ENCODE assay signal across 8 cellular contexts in the genomic region with DNA sequence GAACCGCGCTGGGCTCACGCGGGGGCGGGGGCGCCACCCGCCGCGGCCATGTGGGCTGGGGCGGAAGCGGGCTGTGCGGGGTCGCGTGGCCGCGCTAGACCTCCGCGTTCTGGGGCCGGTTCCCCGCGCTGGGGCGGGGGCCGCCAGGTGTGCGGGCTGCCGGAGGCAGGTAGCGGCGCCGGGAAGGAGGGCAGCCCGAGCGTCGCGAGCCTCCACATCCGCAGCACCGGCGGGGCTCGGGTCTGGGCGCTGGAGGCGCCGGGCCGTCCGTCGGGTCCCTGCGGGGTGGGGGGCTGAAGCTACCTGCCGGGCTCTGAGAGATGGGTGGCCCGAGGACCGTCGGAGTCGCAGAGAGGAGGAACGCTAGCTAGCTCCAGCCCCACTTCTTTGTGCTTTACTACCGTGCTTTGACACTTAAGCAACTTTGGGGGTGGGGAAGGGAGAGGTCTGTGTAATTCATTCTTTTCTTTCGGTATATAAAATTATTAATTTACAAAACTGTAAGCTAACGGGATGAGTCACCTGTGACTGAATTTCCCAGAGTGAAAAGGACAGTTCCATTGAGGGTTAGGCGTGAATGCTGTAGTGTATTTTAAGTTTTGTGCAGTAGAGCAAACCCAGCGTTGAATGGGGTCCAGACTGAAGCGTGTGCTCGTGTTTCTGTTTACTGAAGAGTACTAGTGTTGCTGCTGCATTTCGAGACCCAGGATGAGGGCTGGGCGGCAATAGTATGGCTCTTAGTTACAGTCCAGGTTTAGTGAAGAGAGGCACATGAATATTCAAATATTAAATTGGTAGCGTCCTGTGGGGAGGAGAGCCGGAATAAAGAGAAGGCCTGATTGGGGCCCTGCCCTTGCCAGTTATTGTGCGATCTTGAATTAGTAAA. TPM values are rescaled to one million over a fixed set of nuclear protein-coding genes. Genes with fewer than 3 reads are reported as not detected.
DNase-seq lines count a peak whose midpoint lies in the region; ATAC-seq and TF ChIP-seq lines count a peak whose summit lies in the region.

No MANE protein-coding gene starts in this region.

- peak; percentile 22 for DNase-seq in AG10803 (ENCODE audit: low read depth)
- DNase-seq in Peyer's patch, result peak in 1 of 3 donors; percentile 50
- peak; percentile 33 to 43 for DNase-seq in cardiac fibroblast (ENCODE audit: low read depth in 2 of 2)
- DNase-seq in kidney glomerular epithelial cell (lab: John Stamatoyannopoulos, UW), result peak; percentile 21
- peak; percentile 10 to 12 for DNase-seq in stimulated activated CD8-positive, alpha-beta memory T cell treated with anti-CD3 and anti-CD28 coated beads, Interleukin-15, amount 100 ng/mL, for 48 hours (ENCODE audit: low read depth in 2 of 2)
- DNase-seq in T1000 (lab: John Stamatoyannopoulos, UW), result no peak

- H3K27me3 ChIP-seq in Peyer's patch, result no peaks in the 10 kb centered on the region

- H3K27ac ChIP-seq in Peyer's patch, result peak overlapping the region; percentile 79 to 95 (median 90)

- H3K4me3 ChIP-seq in AG10803 (ENCODE audit: low read length) (peak overlapping the region; percentile 96), Peyer's patch (peak overlapping the region; percentile 74 to 99 (median 91)), cardiac fibroblast (replicated peaks in 1 of 2; ENCODE audit: low read depth in 2 of 2, low read length in 2 of 2) (peak overlapping the region; percentile 95 to 98)

- peaks cover 0 to 14% (median 0%) of the 10 kb centered on the region in 4 donors for H3K4me1 ChIP-seq in Peyer's patch

- ATAC-seq in GM18511 (IDR thresholded peaks at IDR 0.05; ENCODE audit: unreplicated experiment), result peak; percentile 31
- ATAC-seq in HG03442 (IDR thresholded peaks at IDR 0.05; ENCODE audit: unreplicated experiment), result peak; percentile 17

- H3K36me3 ChIP-seq in Peyer's patch, result no peaks in the 10 kb centered on the region

- no peaks in the 10 kb centered on the region for H3K9me3 ChIP-seq in Peyer's patch

- no peak for TF ChIP-seq POLR2A in Peyer's patch (IDR thresholded peaks at IDR 0.05)

- no peak for TF ChIP-seq CTCF in AG10803 (conservative IDR thresholded peaks at IDR 0.05; ENCODE audit: low read length)
- no peak for TF ChIP-seq CTCF in Peyer's patch (IDR thresholded peaks at IDR 0.05)
- no peak for TF ChIP-seq CTCF in cardiac fibroblast (IDR thresholded peaks at IDR 0.05; ENCODE audit: low read depth, low read length)

RNA-seq across cellular contexts. Expression of a gene that starts 0.8 kb away (rescaled TPM):
- 10 to 100 TPM; 28.9 to 35.4 (median 32.5) TPM for total RNA-seq in Peyer's patch
